ENCODE assay signal across 8 cellular contexts in genomic region chr5:5494489-5495402, GRCh38.
DNase-seq lines count a peak whose midpoint lies in the region; ATAC-seq, FAIRE-seq and TF ChIP-seq lines count a peak whose summit lies in the region.

No MANE protein-coding gene starts in this region.

- CTCF ChIA-PET in A549 (lab: Yijun Ruan, JAX): interaction anchor here (1.0 to 1.4 kb wide), 2 partner anchors 10 to 1250 kb away, joined by 3 to 6 read pairs; no protein-coding TSS in a partner anchor

- H2AFZ ChIP-seq in astrocyte (ENCODE audit: low read depth, low read length): no peak overlapping the region

- DNase-seq in A549 (ENCODE audit: low read depth in 1 of 2, low spot score in 1 of 2): peak in 1 of 2 experiments; percentile 25
- DNase-seq in T-helper 2 cell: peak; percentile 59 to 88 (median 79)
- DNase-seq in astrocyte (ENCODE audit: low read depth): peak; percentile 20
- DNase-seq in stimulated activated CD4-positive, alpha-beta T cell treated with anti-CD3 and anti-CD28 coated beads, Interleukin-1b, Interleukin-23, amount 100 ng/mL, for 48 hours: peak; percentile 72
- DNase-seq in RCC 7860 (ENCODE audit: low spot score): no peak

- no peak overlapping the region for H3K4me3 ChIP-seq in A549
- H3K4me3 ChIP-seq in astrocyte (ENCODE audit: insufficient read depth, low read depth, low read length): no peak overlapping the region
- peak overlapping the region; percentile 54 for H3K4me3 ChIP-seq in iPS-18a (ENCODE audit: low read length)

- WGBS in A549 (ENCODE audit: missing lambda C conversion rate): 83% methylated on average over 31 of the region's 62 CpGs

- H3K4me1 Mint-ChIP-seq in astrocyte (ENCODE audit: low read depth, unreplicated experiment): peaks cover 14% of the 10 kb centered on the region

- H3K27ac Mint-ChIP-seq in astrocyte (ENCODE audit: unreplicated experiment): no peak overlapping the region

- H4K20me1 ChIP-seq in astrocyte (ENCODE audit: insufficient read depth, low read length): peaks cover 8% of the 10 kb centered on the region

- FAIRE-seq in A549 (lab: Jason Lieb, UNC): no peak
- FAIRE-seq in astrocyte (lab: Jason Lieb, UNC): no peak
- no peak for FAIRE-seq in RCC 7860 (lab: Jason Lieb, UNC)

- H3K27ac ChIP-seq in A549: no peak overlapping the region
- H3K27ac ChIP-seq in astrocyte (ENCODE audit: low read depth, low read length): no peak overlapping the region
- H3K27ac ChIP-seq in iPS-18a (ENCODE audit: low read length): no peak overlapping the region

- no peaks in the 10 kb centered on the region for H3K9me3 Mint-ChIP-seq in astrocyte (ENCODE audit: unreplicated experiment)

- H3K9me3 ChIP-seq in A549: no peaks in the 10 kb centered on the region
- H3K9me3 ChIP-seq in astrocyte (ENCODE audit: insufficient read depth, low read depth, low read length): no peaks in the 10 kb centered on the region
- no peaks in the 10 kb centered on the region for H3K9me3 ChIP-seq in iPS-18a (ENCODE audit: control insufficient read depth, low read depth, low read length)

- H3K36me3 Mint-ChIP-seq in astrocyte (ENCODE audit: low read depth, unreplicated experiment): no peaks in the 10 kb centered on the region

- no peaks in the 10 kb centered on the region for H3K79me2 ChIP-seq in astrocyte (ENCODE audit: insufficient read depth, low read length)

- H3K4me1 ChIP-seq in A549: no peaks in the 10 kb centered on the region
- H3K4me1 ChIP-seq in astrocyte (ENCODE audit: insufficient read depth, low read length): peaks cover 8% of the 10 kb centered on the region
- peaks cover 19% of the 10 kb centered on the region for H3K4me1 ChIP-seq in iPS-18a (ENCODE audit: control insufficient read depth, low read depth, low read length)

- POLR2A ChIA-PET in A549 (lab: Yijun Ruan, JAX): no interaction called here

- peak; percentile 9 to 67; a peak in 3 of 6 replicates for ATAC-seq in A549
- ATAC-seq in GM19035 (IDR thresholded peaks at IDR 0.05; ENCODE audit: unreplicated experiment): peak; percentile 77
- ATAC-seq in HG03342 (IDR thresholded peaks at IDR 0.05; ENCODE audit: unreplicated experiment): peak; percentile 89

- peaks cover 3% of the 10 kb centered on the region for H3K27me3 ChIP-seq in astrocyte (ENCODE audit: insufficient read depth, low read length)
- H3K27me3 ChIP-seq in iPS-18a (ENCODE audit: control insufficient read depth, insufficient read depth, low read length): peaks cover 20% of the 10 kb centered on the region

- H3K9ac ChIP-seq in astrocyte (ENCODE audit: low read length) (no peak overlapping the region), iPS-18a (ENCODE audit: low read length) (no peak overlapping the region)

- TF ChIP-seq RAD21 in A549 (conservative IDR thresholded peaks at IDR 0.05 in 1 of 2, IDR thresholded peaks at IDR 0.05 in 1 of 2): no peak

- H3K4me2 ChIP-seq in A549 (0 out of 3 replicates have a peak overlapping the region, but pooled peaks have one; percentile 28), astrocyte (ENCODE audit: low read length) (peak overlapping the region; percentile 68)

- no peak for TF ChIP-seq POLR2A in A549 (IDR thresholded peaks at IDR 0.05; ENCODE audit: low read length)

- H3K4me3 Mint-ChIP-seq in astrocyte (ENCODE audit: unreplicated experiment): no peak overlapping the region

- no peak for TF ChIP-seq EP300 in A549 (IDR thresholded peaks at IDR 0.05)

- H3K36me3 ChIP-seq in astrocyte (ENCODE audit: insufficient read depth, low read length): peaks cover 7% of the 10 kb centered on the region
- peaks cover 2% of the 10 kb centered on the region for H3K36me3 ChIP-seq in iPS-18a (ENCODE audit: control insufficient read depth, low read depth, low read length)

- peaks cover 11% of the 10 kb centered on the region for H3K27me3 Mint-ChIP-seq in astrocyte (ENCODE audit: low read depth, unreplicated experiment)

- TF ChIP-seq CTCF in A549 (IDR thresholded peaks at IDR 0.05): no peak
- TF ChIP-seq CTCF in astrocyte (IDR thresholded peaks at IDR 0.05; ENCODE audit: insufficient read depth, low read depth, low read length): no peak

TF ChIP-seq in A549, 52 proteins besides CTCF, POLR2A, EP300 and RAD21:
- TF ChIP-seq ZNF302 (CRISPR knock-in tag; IDR thresholded peaks at IDR 0.05) (no peak), CBX2 (IDR thresholded peaks at IDR 0.05; ENCODE audit: borderline replicate concordance, low read depth) (no peak), HEYL (CRISPR knock-in tag; IDR thresholded peaks at IDR 0.05) (no peak), JUNB (IDR thresholded peaks at IDR 0.05) (no peak), KDM1A (IDR thresholded peaks at IDR 0.05; ENCODE audit: low read depth) (no peak)

Comparison
In these comparisons a context has a peak if more than half of its experiments do, and no peak if none do; other contexts are left out.
1. ATAC-seq: peak in every context shown above with its lines; median percentile 89 in HG03342; 77 in GM19035; 38 in A549.